In genomic region chr1:151130837-151131586, GRCh38 we compare ENCODE assay signal across 8 cellular contexts. TPM values are rescaled to one million over a fixed set of nuclear protein-coding genes. Genes with fewer than 3 reads are reported as not detected.
DNase-seq lines count a peak whose midpoint lies in the region; ATAC-seq and TF ChIP-seq lines count a peak whose summit lies in the region.

No MANE protein-coding gene starts in this region.

- H3K9me3 Mint-ChIP-seq in endothelial cell (ENCODE audit: unreplicated experiment) (no peaks in the 10 kb centered on the region), mesothelial cell of epicardium (no peaks in the 10 kb centered on the region)

- peaks cover 20% of the 10 kb centered on the region for H3K36me3 Mint-ChIP-seq in endothelial cell (ENCODE audit: low read depth, unreplicated experiment)
- H3K36me3 Mint-ChIP-seq in mesothelial cell of epicardium = peaks cover 12% of the 10 kb centered on the region

- ATAC-seq in HG03159 (IDR thresholded peaks at IDR 0.05; ENCODE audit: unreplicated experiment) (peak; percentile 88), GM18502 (IDR thresholded peaks at IDR 0.05; ENCODE audit: poor library complexity, unreplicated experiment) (no peak)

- DNase-seq in GM03348 (ENCODE audit: low spot score) = peak; percentile 90
- DNase-seq in activated CD8-positive, alpha-beta memory T cell treated with anti-CD3 and anti-CD28 coated beads for 48 hours (ENCODE audit: low read depth in 2 of 3, low spot score in 2 of 3) = peak; percentile 56 to 59 (median 58)
- DNase-seq in endothelial cell (ENCODE audit: low spot score) = peak; percentile 74
- DNase-seq in mesothelial cell of epicardium (ENCODE audit: low spot score in 2 of 2, unreplicated experiment in 2 of 2) = peak; percentile 81 to 87
- DNase-seq in stimulated activated CD8-positive, alpha-beta memory T cell treated with anti-CD3 and anti-CD28 coated beads, Interleukin-12 subunit alpha, Interleukin-12 subunit beta, amount 100 ng/mL, for 24 hours (ENCODE audit: extremely low read depth) = peak; percentile 59
- no peak for DNase-seq in NCI-H2081 treated with DMSO at 0.1 percent for 48 hours (lab: John Stamatoyannopoulos, UW)

- TF ChIP-seq CTCF in endothelial cell (IDR thresholded peaks at IDR 0.05; ENCODE audit: unreplicated experiment) (no peak), mesothelial cell of epicardium (IDR thresholded peaks at IDR 0.05; ENCODE audit: unreplicated experiment) (no peak)

- H3K4me3 Mint-ChIP-seq in endothelial cell (ENCODE audit: unreplicated experiment) = peak overlapping the region; percentile 56
- peak overlapping the region; percentile 76 for H3K4me3 Mint-ChIP-seq in mesothelial cell of epicardium

- peak overlapping the region; percentile 85 for H3K27ac Mint-ChIP-seq in endothelial cell (ENCODE audit: unreplicated experiment)
- peak overlapping the region; percentile 68 for H3K27ac Mint-ChIP-seq in mesothelial cell of epicardium

- H3K4me1 Mint-ChIP-seq in endothelial cell (ENCODE audit: unreplicated experiment) = peaks cover 22% of the 10 kb centered on the region
- peaks cover 10% of the 10 kb centered on the region for H3K4me1 Mint-ChIP-seq in mesothelial cell of epicardium

- H3K27me3 Mint-ChIP-seq in endothelial cell (ENCODE audit: unreplicated experiment) (peaks cover 18% of the 10 kb centered on the region), mesothelial cell of epicardium (ENCODE audit: low read depth) (peaks cover 40% of the 10 kb centered on the region)

RNA-seq across cellular contexts. Expression of gene SEMA6C, which starts 15.4 kb away (rescaled TPM):
- total RNA-seq in endothelial cell (ENCODE audit: unreplicated experiment) = 214 TPM
- total RNA-seq in mesothelial cell of epicardium = 14.9 to 15.0 TPM (median 14.9 TPM) in 3 replicates

RNA-seq across cellular contexts. Expression of gene TNFAIP8L2, which starts 25.4 kb away (rescaled TPM):
- total RNA-seq in endothelial cell (ENCODE audit: unreplicated experiment) (1.6 TPM), mesothelial cell of epicardium (not detected in 3 replicates)

RNA-seq across cellular contexts. Expression of gene LYSMD1, which starts 34.7 kb away (rescaled TPM):
- 7.5 TPM for total RNA-seq in endothelial cell (ENCODE audit: unreplicated experiment)
- 9.9 to 11.8 TPM (median 11.4 TPM) in 3 replicates for total RNA-seq in mesothelial cell of epicardium

RNA-seq across cellular contexts. Expression of gene SCNM1, which starts 34.9 kb away (rescaled TPM):
- total RNA-seq in endothelial cell (ENCODE audit: unreplicated experiment) = 48.3 TPM
- 34.9 to 37.1 TPM (median 36.9 TPM) in 3 replicates for total RNA-seq in mesothelial cell of epicardium

RNA-seq across cellular contexts. Expression of gene TMOD4, which starts 44.8 kb away (rescaled TPM):
- total RNA-seq in endothelial cell (ENCODE audit: unreplicated experiment) = 1.1 TPM
- total RNA-seq in mesothelial cell of epicardium = 0.77 to 1.7 TPM (median 1.1 TPM) in 3 replicates

Comparison
In these comparisons a context has a peak if more than half of its experiments do, and no peak if none do; other contexts are left out.
1. RNA of gene SEMA6C, which starts 15.4 kb away (total RNA-seq): 214 TPM in endothelial cell (single experiment); 14.9 to 15.0 TPM in mesothelial cell of epicardium; every median in the first group is over 10 times any median in the second.